13 cellular contexts compared by ENCODE assay signal in genomic region chr14:105182296-105183020, GRCh38. TPM values are rescaled to one million over a fixed set of nuclear protein-coding genes. Genes with fewer than 3 reads are reported as not detected.
DNase-seq lines count a peak whose midpoint lies in the region; ATAC-seq and TF ChIP-seq lines count a peak whose summit lies in the region.
"Had no signal": no experiment of that assay in that cellular context is flagged by ENCODE, and none has a peak within 500 bp of the region (broad histone marks: within the 10 kb centered on the region; RNA-seq: fewer than 3 reads in every experiment).

No MANE protein-coding gene starts in this region.

- H3K36me3 Mint-ChIP-seq in activated naive CD4-positive, alpha-beta T cell treated with anti-CD3 and anti-CD28 coated beads, Interleukin-2, amount 10 ng/mL, durations not matched to agents 7 days and 5 days = no peaks in the 10 kb centered on the region
- no peaks in the 10 kb centered on the region for H3K36me3 Mint-ChIP-seq in T-helper 17 cell (ENCODE audit: low read depth)

- H3K9me3 Mint-ChIP-seq in activated naive CD4-positive, alpha-beta T cell treated with anti-CD3 and anti-CD28 coated beads, Interleukin-2, amount 10 ng/mL, durations not matched to agents 7 days and 5 days = no peaks in the 10 kb centered on the region

- in situ Hi-C loops in gastrocnemius medialis (cut with MboI; ENCODE audit: low sequenced_read_pairs in 4 of 4) = no loop called here

- H3K27ac Mint-ChIP-seq in activated naive CD4-positive, alpha-beta T cell treated with anti-CD3 and anti-CD28 coated beads, Interleukin-2, amount 10 ng/mL, durations not matched to agents 7 days and 5 days = peak overlapping the region; percentile 62
- no peak overlapping the region for H3K27ac Mint-ChIP-seq in T-helper 17 cell

- no peak for ATAC-seq in T-helper 17 cell
- peak; percentile 22 for ATAC-seq in left ventricle myocardium superior
- ATAC-seq in gastrocnemius medialis = no peak
- no peak for ATAC-seq in GM19328 (IDR thresholded peaks at IDR 0.05; ENCODE audit: unreplicated experiment)

- H3K27me3 ChIP-seq in gastrocnemius medialis = no peaks in the 10 kb centered on the region
- H3K27me3 ChIP-seq in ovary = no peaks in the 10 kb centered on the region

- TF ChIP-seq CTCF in gastrocnemius medialis (IDR thresholded peaks at IDR 0.05 in 4 of 5, conservative IDR thresholded peaks at IDR 0.05 in 1 of 5) = no peak
- TF ChIP-seq CTCF in ovary (IDR thresholded peaks at IDR 0.05) = no peak

- 63 to 71% (median 65%) methylated on average over 25 of the region's 25 CpGs for WGBS in ovary, 3 donors

- H3K4me3 ChIP-seq in gastrocnemius medialis = no peak overlapping the region
- H3K4me3 ChIP-seq in ovary = no peak overlapping the region

- peak overlapping the region; percentile 53 for H3K4me3 Mint-ChIP-seq in activated naive CD4-positive, alpha-beta T cell treated with anti-CD3 and anti-CD28 coated beads, Interleukin-2, amount 10 ng/mL, durations not matched to agents 7 days and 5 days
- peak overlapping the region; percentile 41 for H3K4me3 Mint-ChIP-seq in T-helper 17 cell

- DNase-seq in activated naive CD4-positive, alpha-beta T cell treated with anti-CD3 and anti-CD28 coated beads, Interleukin-2, amount 10 ng/mL, durations not matched to agents 7 days and 5 days = peak; percentile 51
- DNase-seq in activated naive CD4-positive, alpha-beta T cell (lab: John Stamatoyannopoulos, UW) = no peak
- DNase-seq in T-helper 17 cell = no peak
- DNase-seq in left ventricle myocardium superior = no peak
- no peak for DNase-seq in gastrocnemius medialis
- no peak for DNase-seq in ovary
- no peak for DNase-seq in SKM-1 treated with dmso at 0.1 percent for 144 hours (lab: John Stamatoyannopoulos, UW; ENCODE audit: unreplicated experiment)
- DNase-seq: activated CD4-positive, alpha-beta T cell treated with anti-CD3 and anti-CD28 coated beads, Interleukin-2, amount 50 U/mL, for 48 hours; amygdala; NCI-H1105 treated with DMSO at 0.1 percent for 48 hours; NCI-H226; psoas muscle had no signal

- no peak for TF ChIP-seq EP300 in ovary (IDR thresholded peaks at IDR 0.05)

- H3K36me3 ChIP-seq in gastrocnemius medialis (no peaks in the 10 kb centered on the region), ovary (no peaks in the 10 kb centered on the region)

- H3K9me3 ChIP-seq in T-helper 17 cell (ENCODE audit: control insufficient read depth, low read length, poor library complexity, severe bottlenecking) (no peaks in the 10 kb centered on the region), gastrocnemius medialis (no peaks in the 10 kb centered on the region), ovary (no peaks in the 10 kb centered on the region)
- H3K9me3 ChIP-seq: psoas muscle had no signal

- H3K4me1 ChIP-seq in gastrocnemius medialis (peaks cover 5 to 22% of the 10 kb centered on the region in 2 donors), ovary (ENCODE audit: insufficient read depth) (peaks cover 2% of the 10 kb centered on the region)

- intact Hi-C loops in left ventricle myocardium superior (cut with micrococcal nuclease) = no loop called here
- intact Hi-C loops in gastrocnemius medialis (cut with DNase I; ENCODE audit: low total_unique reads) = loop anchor here (5.0 kb wide), 1 partner anchor 90 kb away; no protein-coding TSS in a partner anchor
- intact Hi-C loops in ovary (cut with DNase I) = no loop called here

- peaks cover 61% of the 10 kb centered on the region for H3K27me3 Mint-ChIP-seq in activated naive CD4-positive, alpha-beta T cell treated with anti-CD3 and anti-CD28 coated beads, Interleukin-2, amount 10 ng/mL, durations not matched to agents 7 days and 5 days
- no peaks in the 10 kb centered on the region for H3K27me3 Mint-ChIP-seq in T-helper 17 cell

- H3K27ac ChIP-seq in gastrocnemius medialis (peak overlapping the region in 3 of 4 donors; percentile 35 to 44 (median 43)), ovary (no peak overlapping the region)
- H3K27ac ChIP-seq: psoas muscle had no signal

- TF ChIP-seq POLR2A in gastrocnemius medialis (IDR thresholded peaks at IDR 0.05) (no peak), ovary (IDR thresholded peaks at IDR 0.05) (no peak)

- CTCF ChIA-PET in activated naive CD4-positive, alpha-beta T cell treated with anti-CD3 and anti-CD28 coated beads, Interleukin-2, amount 10 ng/mL, durations not matched to agents 7 days and 5 days (lab: Charles Lee) = interaction anchor here (0.9 to 1.8 kb wide), 3 partner anchors 13 to 308 kb away, joined by 3 to 5 read pairs (median 5); no protein-coding TSS in a partner anchor

- H3K4me1 Mint-ChIP-seq in activated naive CD4-positive, alpha-beta T cell treated with anti-CD3 and anti-CD28 coated beads, Interleukin-2, amount 10 ng/mL, durations not matched to agents 7 days and 5 days = peaks cover 24% of the 10 kb centered on the region
- H3K4me1 Mint-ChIP-seq in T-helper 17 cell = peaks cover 3% of the 10 kb centered on the region

RNA-seq across cellular contexts. Expression of gene NUDT14, which starts 1.3 kb away (rescaled TPM):
- 10 to 100 TPM; 10.8 to 15.4 TPM for total RNA-seq in T-helper 17 cell
- 34.7 TPM for total RNA-seq in left ventricle myocardium superior
- 10 to 100 TPM; 11.0 to 25.5 (median 16.4) TPM for total RNA-seq in gastrocnemius medialis
- 10 to 100 TPM in 6 of 7 donors, 1 to 10 TPM in 1; 3.7 to 22.5 (median 12.2) TPM for total RNA-seq in ovary
- 10 to 100 TPM in 1 of 2 donors, under 1 TPM in 1; 0.68 to 10.9 TPM for polyA plus RNA-seq in ovary

RNA-seq across cellular contexts. Expression of gene JAG2, which starts 13.9 kb away (rescaled TPM):
- total RNA-seq in T-helper 17 cell = 1 to 10 TPM in 1 of 2 donors, under 1 TPM in 1; 0.55 to 1.2 TPM
- total RNA-seq in left ventricle myocardium superior = 33.6 TPM
- 10 to 100 TPM in 3 of 4 donors, 1 to 10 TPM in 1; 8.0 to 17.9 (median 15.7) TPM for total RNA-seq in gastrocnemius medialis
- total RNA-seq in ovary = 10 to 100 TPM in 1 of 7 donors, 1 to 10 TPM in 6; 2.5 to 10.2 (median 6.5) TPM
- 1 to 10 TPM in 1 of 2 donors, under 1 TPM in 1; 0.78 to 7.0 TPM for polyA plus RNA-seq in ovary

Comparison
In these comparisons a context has a peak if more than half of its experiments do, and no peak if none do; other contexts are left out.
1. H3K27ac ChIP-seq: peak in gastrocnemius medialis (3 of 4); none in ovary (0 of 2).